11 cellular contexts compared by ENCODE assay signal in the genomic region with DNA sequence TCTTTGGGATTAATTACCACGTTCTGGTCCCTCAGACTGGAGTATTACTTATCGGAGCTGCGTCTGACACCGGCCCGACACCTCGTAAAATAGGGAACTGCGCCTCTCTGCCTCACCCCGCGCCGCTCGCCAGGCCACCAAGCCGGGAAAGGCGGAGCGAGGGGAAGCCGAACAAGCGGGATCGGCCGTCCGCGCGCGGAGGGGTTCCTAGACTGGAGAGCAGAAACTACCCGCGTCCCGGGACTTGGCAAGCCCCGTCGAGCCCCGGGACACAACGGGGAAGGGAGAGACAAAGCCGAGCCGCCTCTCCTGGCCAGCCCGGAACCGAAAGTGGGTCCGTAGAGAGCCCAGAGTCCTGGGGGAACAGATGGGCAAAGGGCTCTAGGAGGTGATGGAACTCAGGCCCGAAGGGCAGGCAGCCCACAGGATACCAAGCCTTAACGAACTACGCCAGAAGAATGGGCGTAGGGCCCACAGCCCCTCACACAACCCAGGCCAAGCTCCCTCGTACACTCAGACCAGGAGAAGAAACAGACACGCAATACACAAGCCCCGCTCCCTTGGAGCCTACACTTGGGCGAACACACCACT. TPM values are rescaled to one million over a fixed set of nuclear protein-coding genes. Genes with fewer than 3 reads are reported as not detected.
DNase-seq lines count a peak whose midpoint lies in the region; ATAC-seq and TF ChIP-seq lines count a peak whose summit lies in the region.
"Had no signal": no experiment of that assay in that cellular context is flagged by ENCODE, and none has a peak within 500 bp of the region (broad histone marks: within the 10 kb centered on the region; RNA-seq: fewer than 3 reads in every experiment).

No MANE protein-coding gene starts in this region.

- no peak for TF ChIP-seq CTCF in GM10266 (IDR thresholded peaks at IDR 0.05; ENCODE audit: control insufficient read depth, insufficient read depth, low read depth, missing control alignments)
- TF ChIP-seq CTCF in activated B cell treated with CpG ODN at 0.5 μM for 24 hours (IDR thresholded peaks at IDR 0.05) = no peak
- TF ChIP-seq CTCF in hepatocyte (IDR thresholded peaks at IDR 0.05; ENCODE audit: poor library complexity) = no peak

- H3K4me3 ChIP-seq in hepatocyte = no peak overlapping the region
- H3K4me3 ChIP-seq in skin epidermis = peak overlapping the region; percentile 2 to 36 (median 21)

- peak overlapping the region; percentile 70 for H3K4me3 Mint-ChIP-seq in activated B cell treated with CpG ODN at 0.5 μM for 24 hours

- H3K27me3 Mint-ChIP-seq in activated B cell treated with CpG ODN at 0.5 μM for 24 hours = peaks cover 73% of the 10 kb centered on the region

- H2AFZ ChIP-seq in hepatocyte = peak overlapping the region; percentile 49

- H3K9me3 Mint-ChIP-seq in activated B cell treated with CpG ODN at 0.5 μM for 24 hours = no peaks in the 10 kb centered on the region

- peaks cover 43% of the 10 kb centered on the region for H3K4me1 Mint-ChIP-seq in activated B cell treated with CpG ODN at 0.5 μM for 24 hours

- no peaks in the 10 kb centered on the region for H3K36me3 ChIP-seq in hepatocyte (replicated peaks; ENCODE audit: insufficient read depth, low read depth)

- H3K36me3 Mint-ChIP-seq in activated B cell treated with CpG ODN at 0.5 μM for 24 hours (ENCODE audit: low read depth) = no peaks in the 10 kb centered on the region

- CTCF ChIA-PET in activated B cell treated with CpG ODN at 0.5 μM for 24 hours (lab: Charles Lee) = interaction anchor here (1.0 to 1.1 kb wide), 2 partner anchors 8 to 81 kb away, joined by 3 to 5 read pairs; no protein-coding TSS in a partner anchor

- H3K9me3 ChIP-seq in hepatocyte (ENCODE audit: low read depth) = no peaks in the 10 kb centered on the region

- no peaks in the 10 kb centered on the region for H3K79me2 ChIP-seq in hepatocyte

- H4K20me1 ChIP-seq in hepatocyte (ENCODE audit: insufficient read depth, poor library complexity, severe bottlenecking) = no peaks in the 10 kb centered on the region

- H3K27me3 ChIP-seq in hepatocyte = peaks cover 100% of the 10 kb centered on the region

- DNase-seq in GM10266 (ENCODE audit: extremely low spot score) = peak; percentile 35
- no peak for DNase-seq in activated B cell treated with CpG ODN at 0.5 μM for 24 hours
- no peak for DNase-seq in hepatocyte (ENCODE audit: low spot score)
- DNase-seq in mucosa of gallbladder (ENCODE audit: low spot score) = no peak
- no peak for DNase-seq in NCI-H2029 (lab: John Stamatoyannopoulos, UW)
- no peak for DNase-seq in NCI-H1105 treated with DMSO at 0.1 percent for 48 hours (lab: John Stamatoyannopoulos, UW)
- DNase-seq: NCI-H2029 treated with DMSO at 0.1 percent for 48 hours had no signal

- peak; percentile 25 for ATAC-seq in activated B cell treated with CpG ODN at 0.5 μM for 24 hours (ENCODE audit: low read depth)
- no peak for ATAC-seq in HG03521 (IDR thresholded peaks at IDR 0.05; ENCODE audit: unreplicated experiment)

- no peaks in the 10 kb centered on the region for H3K9me2 ChIP-seq in hepatocyte (replicated peaks; ENCODE audit: insufficient read depth)

- 8% methylated on average over 41 of the region's 42 CpGs for WGBS in hepatocyte (ENCODE audit: low lambda C conversion rate, missing lambda C conversion rate)

- POLR2A ChIA-PET in activated B cell treated with CpG ODN at 0.5 μM for 24 hours (lab: Charles Lee) = interaction anchor here (0.5 to 0.6 kb wide), 2 partner anchors 18 to 483 kb away, joined by 7 to 12 read pairs; no protein-coding TSS in a partner anchor

- intact Hi-C loops in activated B cell treated with CpG ODN at 0.5 μM for 24 hours (cut with micrococcal nuclease) = loop anchor here (5.0 to 10.0 kb wide), 3 partner anchors 160 to 1685 kb away; partner anchors contain the start of gene KAZALD1

- peaks cover 19% of the 10 kb centered on the region for H3K4me1 ChIP-seq in hepatocyte (ENCODE audit: insufficient read depth)

- H3K27ac ChIP-seq in hepatocyte = no peak overlapping the region
- no peak overlapping the region for H3K27ac ChIP-seq in skin epidermis

- peak overlapping the region; percentile 68 for H3K4me2 ChIP-seq in hepatocyte

- H3K27ac Mint-ChIP-seq in activated B cell treated with CpG ODN at 0.5 μM for 24 hours = no peak overlapping the region

RNA-seq across cellular contexts. Expression of gene LBX1, which starts 6.5 kb away (rescaled TPM):
- not detected in 2 replicates for total RNA-seq in activated B cell treated with CpG ODN at 0.5 μM for 24 hours
- not detected in 2 replicates for total RNA-seq in hepatocyte
- polyA plus RNA-seq in hepatocyte = 0.33 TPM in 1 of 2 replicates, not detected in the other
- total RNA-seq in mucosa of gallbladder = not detected
- total RNA-seq: mononuclear cell; T-helper 2 cell treated with Interferon-gamma antibody and Interleukin-4, amounts not matched to agents 100 ng/mL and 5 ng/mL, for 36 hours had no signal
